In the genomic region with DNA sequence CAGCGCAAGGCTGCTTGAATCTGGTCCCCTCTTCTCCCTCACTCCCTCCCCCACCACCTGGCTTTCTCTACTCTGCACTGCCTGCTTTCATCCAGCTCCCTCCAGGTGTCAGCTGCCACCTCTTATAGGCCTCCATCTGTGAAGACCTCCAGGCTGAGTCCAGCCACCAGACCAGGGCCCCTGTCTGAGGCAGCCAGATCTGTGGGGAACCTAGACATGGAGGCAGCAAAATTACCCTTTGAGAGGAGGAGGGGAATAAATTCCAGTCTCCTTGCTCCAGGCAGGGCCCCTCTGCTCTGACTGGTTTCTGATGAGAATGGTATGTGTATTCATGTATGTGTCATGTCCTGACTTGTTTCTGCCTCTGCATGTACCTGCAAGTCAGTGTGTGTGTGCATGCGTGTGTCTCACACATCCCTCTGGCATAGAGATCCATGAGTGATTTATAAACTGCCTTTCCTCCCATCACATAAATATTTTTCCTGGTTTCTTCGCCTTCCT, we compare ENCODE assay signal across 11 cellular contexts. TPM values are rescaled to one million over a fixed set of nuclear protein-coding genes. Genes with fewer than 3 reads are reported as not detected.
DNase-seq lines count a peak whose midpoint lies in the region; ATAC-seq and TF ChIP-seq lines count a peak whose summit lies in the region.
"Had no signal": no experiment of that assay in that cellular context is flagged by ENCODE, and none has a peak within 500 bp of the region (broad histone marks: within the 10 kb centered on the region; RNA-seq: fewer than 3 reads in every experiment).

No MANE protein-coding gene starts in this region.

- H3K9ac ChIP-seq in mesenchymal stem cell (ENCODE audit: low read length) (no peak overlapping the region), colonic mucosa (ENCODE audit: low read depth in 2 of 2, low read length in 2 of 2) (no peak overlapping the region)

- no peak overlapping the region for H3K27ac ChIP-seq in mesenchymal stem cell (ENCODE audit: low read length, poor library complexity, severe bottlenecking)
- H3K27ac ChIP-seq in colonic mucosa: no peak overlapping the region
- H3K27ac ChIP-seq in naive thymus-derived CD4-positive, alpha-beta T cell (ENCODE audit: low read depth, low read length): no peak overlapping the region

- H2BK5ac ChIP-seq in mesenchymal stem cell (ENCODE audit: low read depth, low read length, poor library complexity, severe bottlenecking): no peak overlapping the region

- H3K4me3 ChIP-seq in Caco-2 (ENCODE audit: low read depth, low read length): no peak overlapping the region
- no peak overlapping the region for H3K4me3 ChIP-seq in mesenchymal stem cell (ENCODE audit: insufficient read depth in 1 of 2, low read depth in 1 of 2, low read length in 2 of 2)
- H3K4me3 ChIP-seq in colonic mucosa: no peak overlapping the region
- H3K4me3 ChIP-seq in naive thymus-derived CD4-positive, alpha-beta T cell (ENCODE audit: low read length): no peak overlapping the region

- H4K91ac ChIP-seq in mesenchymal stem cell (ENCODE audit: low read length): no peak overlapping the region

- peaks cover 14% of the 10 kb centered on the region for H3K4me1 ChIP-seq in Caco-2
- H3K4me1 ChIP-seq in mesenchymal stem cell (ENCODE audit: control insufficient read depth, insufficient read depth, low read depth, low read length): peaks cover 41% of the 10 kb centered on the region
- H3K4me1 ChIP-seq in colonic mucosa: peaks cover 21% of the 10 kb centered on the region
- H3K4me1 ChIP-seq in naive thymus-derived CD4-positive, alpha-beta T cell (ENCODE audit: control insufficient read depth in 2 of 2, insufficient read depth in 2 of 2, low read length in 2 of 2): peaks cover 0 to 8% of the 10 kb centered on the region in 2 donors

- no peaks in the 10 kb centered on the region for H3K27me3 Mint-ChIP-seq in Caco-2 (ENCODE audit: insufficient read depth, unreplicated experiment)
- no peaks in the 10 kb centered on the region for H3K27me3 Mint-ChIP-seq in naive thymus-derived CD4-positive, alpha-beta T cell
- H3K27me3 Mint-ChIP-seq: activated T-cell treated with anti-CD3 and anti-CD28 coated beads, Interleukin-2, amount 50 U/mL, for 24 hours had no signal

- DNase-seq in Caco-2 (peak; percentile 50 to 70), HPDE6-E6E7 (ENCODE audit: extremely low spot score) (peak; percentile 83), cerebellar cortex (ENCODE audit: low spot score) (peak; percentile 82), mesenchymal stem cell (no peak), colonic mucosa (no peak), DMS53 treated with DMSO at 0.1 percent for 48 hours (lab: John Stamatoyannopoulos, UW; ENCODE audit: unreplicated experiment) (no peak), Right ventricle myocardium superior (no peak)
- DNase-seq in naive thymus-derived CD4-positive, alpha-beta T cell: no peak
- DNase-seq: activated T-cell treated with anti-CD3 and anti-CD28 coated beads, Interleukin-2, amount 50 U/mL, for 24 hours; NCI-H446 had no signal

- H3K36me3 ChIP-seq in Caco-2 (ENCODE audit: control insufficient read depth, insufficient read depth, low read length): no peaks in the 10 kb centered on the region
- peaks cover 7 to 10% of the 10 kb centered on the region in 2 experiments for H3K36me3 ChIP-seq in mesenchymal stem cell (ENCODE audit: control insufficient read depth in 1 of 2, insufficient read depth in 2 of 2, low read depth in 1 of 2, low read length in 2 of 2)
- H3K36me3 ChIP-seq in colonic mucosa: no peaks in the 10 kb centered on the region
- peaks cover 0 to 17% (median 6%) of the 10 kb centered on the region in 3 experiments for H3K36me3 ChIP-seq in naive thymus-derived CD4-positive, alpha-beta T cell (ENCODE audit: control insufficient read depth in 2 of 3, insufficient read depth in 3 of 3, low read length in 3 of 3)

- H3K14ac ChIP-seq in mesenchymal stem cell (ENCODE audit: low read length in 2 of 2): no peak overlapping the region

- H3K27me3 ChIP-seq in Caco-2 (replicated peaks; ENCODE audit: control insufficient read depth, insufficient read depth, low read length) (no peaks in the 10 kb centered on the region), mesenchymal stem cell (ENCODE audit: control insufficient read depth in 1 of 2, insufficient read depth in 1 of 2, low read length in 2 of 2) (no peaks in the 10 kb centered on the region), colonic mucosa (no peaks in the 10 kb centered on the region)
- no peaks in the 10 kb centered on the region for H3K27me3 ChIP-seq in naive thymus-derived CD4-positive, alpha-beta T cell (ENCODE audit: control insufficient read depth in 2 of 2, insufficient read depth in 2 of 2, low read length in 2 of 2)

- H3K79me1 ChIP-seq in mesenchymal stem cell (replicated peaks; ENCODE audit: low read length, poor library complexity, severe bottlenecking): peaks cover 29% of the 10 kb centered on the region

- H2BK15ac ChIP-seq in mesenchymal stem cell (ENCODE audit: low read depth, poor library complexity, severe bottlenecking): no peak overlapping the region

- H3K4me3 Mint-ChIP-seq in Caco-2 (ENCODE audit: unreplicated experiment): peak overlapping the region; percentile 0
- H3K4me3 Mint-ChIP-seq in naive thymus-derived CD4-positive, alpha-beta T cell: no peak overlapping the region
- H3K4me3 Mint-ChIP-seq: activated T-cell treated with anti-CD3 and anti-CD28 coated beads, Interleukin-2, amount 50 U/mL, for 24 hours had no signal

- peaks cover 18% of the 10 kb centered on the region for H3K36me3 Mint-ChIP-seq in Caco-2 (ENCODE audit: insufficient read depth, unreplicated experiment)
- peaks cover 0 to 42% (median 20%) of the 10 kb centered on the region in 5 donors for H3K36me3 Mint-ChIP-seq in naive thymus-derived CD4-positive, alpha-beta T cell

- H3K27ac Mint-ChIP-seq in Caco-2 (ENCODE audit: unreplicated experiment): peak overlapping the region; percentile 54
- H3K27ac Mint-ChIP-seq in naive thymus-derived CD4-positive, alpha-beta T cell: peak overlapping the region in 3 of 9 donors; percentile 12 to 67 (median 12)
- H3K27ac Mint-ChIP-seq: activated T-cell treated with anti-CD3 and anti-CD28 coated beads, Interleukin-2, amount 50 U/mL, for 24 hours had no signal

- no peak overlapping the region for H3K18ac ChIP-seq in mesenchymal stem cell (ENCODE audit: low read depth in 1 of 2, low read length in 2 of 2)

- no peak overlapping the region for H2BK120ac ChIP-seq in mesenchymal stem cell (ENCODE audit: low read depth, low read length)

- no peak overlapping the region for H3K23ac ChIP-seq in mesenchymal stem cell (ENCODE audit: low read length in 2 of 2)

- H3K9me3 Mint-ChIP-seq in Caco-2 (ENCODE audit: unreplicated experiment): no peaks in the 10 kb centered on the region
- H3K9me3 Mint-ChIP-seq in naive thymus-derived CD4-positive, alpha-beta T cell: peaks cover 0 to 8% (median 5%) of the 10 kb centered on the region in 11 donors

- TF ChIP-seq CTCF in Caco-2 (IDR thresholded peaks at IDR 0.05; ENCODE audit: insufficient read depth in 1 of 2, low read depth in 1 of 2, low read length in 1 of 2, severe bottlenecking in 1 of 2, unreplicated experiment in 1 of 2) (no peak), colonic mucosa (IDR thresholded peaks at IDR 0.05) (no peak)

- CTCF ChIA-PET in Caco-2 (lab: Charles Lee): no interaction called here
- CTCF ChIA-PET in naive thymus-derived CD4-positive, alpha-beta T cell (lab: Charles Lee): no interaction called here

- intact Hi-C loops in Caco-2 (cut with micrococcal nuclease; ENCODE audit: unreplicated experiment) (no loop called here), colonic mucosa (cut with DNase I) (no loop called here), Right ventricle myocardium superior (cut with DNase I) (no loop called here)
- intact Hi-C loops in naive thymus-derived CD4-positive, alpha-beta T cell (cut with micrococcal nuclease): no loop called here

- H4K8ac ChIP-seq in mesenchymal stem cell (ENCODE audit: low read length): no peak overlapping the region

- peak overlapping the region; percentile 10 for H2AK5ac ChIP-seq in mesenchymal stem cell (ENCODE audit: low read length, severe bottlenecking)

- H3K9me3 ChIP-seq in Caco-2 (no peaks in the 10 kb centered on the region), mesenchymal stem cell (ENCODE audit: control insufficient read depth, low read length) (no peaks in the 10 kb centered on the region), colonic mucosa (no peaks in the 10 kb centered on the region)
- no peaks in the 10 kb centered on the region for H3K9me3 ChIP-seq in naive thymus-derived CD4-positive, alpha-beta T cell (ENCODE audit: control insufficient read depth in 2 of 3, low read length in 3 of 3)

- POLR2A ChIA-PET in Caco-2 (lab: Charles Lee): no interaction called here
- POLR2A ChIA-PET in naive thymus-derived CD4-positive, alpha-beta T cell (lab: Charles Lee): no interaction called here

- no peak overlapping the region for H2BK12ac ChIP-seq in mesenchymal stem cell (ENCODE audit: low read length in 2 of 2)

- H2AFZ ChIP-seq in mesenchymal stem cell (ENCODE audit: low read depth, low read length): no peak overlapping the region

- no TSS peak for BruUV-seq in Caco-2 (replicated peaks; lab: Mats Ljungman, UMichigan)

- no peak overlapping the region for H3K4me2 ChIP-seq in mesenchymal stem cell (ENCODE audit: low read length, poor library complexity, severe bottlenecking)

- 97% methylated on average over 3 of the region's 3 CpGs for WGBS in mesenchymal stem cell

- no peak for ATAC-seq in naive thymus-derived CD4-positive, alpha-beta T cell
- ATAC-seq in Right ventricle myocardium superior (ENCODE audit: poor library complexity): no peak

- peaks cover 29% of the 10 kb centered on the region for H3K4me1 Mint-ChIP-seq in Caco-2 (ENCODE audit: low read depth, unreplicated experiment)
- H3K4me1 Mint-ChIP-seq in naive thymus-derived CD4-positive, alpha-beta T cell: peaks cover 39 to 66% (median 62%) of the 10 kb centered on the region in 7 donors

- H3K4ac ChIP-seq in mesenchymal stem cell (ENCODE audit: low read depth in 1 of 2, low read length in 2 of 2): no peak overlapping the region

RNA-seq across cellular contexts. Expression of gene MINK1, which starts 21.1 kb away (rescaled TPM):
- total RNA-seq in Caco-2 (2022): 47.7 and 49.4 TPM in 2 replicates
- polyA plus RNA-seq in mesenchymal stem cell (2013, experiment 1 of 2): 41.2 TPM
- polyA plus RNA-seq in mesenchymal stem cell (2013, experiment 2 of 2): 38.5 TPM
- total RNA-seq in colonic mucosa: 100 to 1,000 TPM; 172 to 215 TPM
- 100 to 1,000 TPM in 4 of 5 experiments, 10 to 100 TPM in 1; 88.8 to 142 (median 125) TPM for total RNA-seq in naive thymus-derived CD4-positive, alpha-beta T cell
- 10 to 100 TPM in 1 of 2 donors, 1 to 10 TPM in 1; 8.3 to 20.4 TPM for polyA plus RNA-seq in naive thymus-derived CD4-positive, alpha-beta T cell
- total RNA-seq in Right ventricle myocardium superior: 47.6 TPM

RNA-seq across cellular contexts. Expression of gene C17orf107, which starts 45.1 kb away (rescaled TPM):
- total RNA-seq in Caco-2 (2022) (0.86 and 1.0 TPM in 2 replicates), colonic mucosa (1 to 10 TPM in 1 of 2 donors, under 1 TPM in 1; 0.74 to 1.8 TPM), Right ventricle myocardium superior (0.51 TPM)
- 0.17 TPM for polyA plus RNA-seq in mesenchymal stem cell (2013, experiment 1 of 2)
- 0.23 TPM for polyA plus RNA-seq in mesenchymal stem cell (2013, experiment 2 of 2)
- 10 to 100 TPM in 2 of 5 experiments, 1 to 10 TPM in 2, under 1 TPM in 1; 0.82 to 37.2 (median 5.9) TPM for total RNA-seq in naive thymus-derived CD4-positive, alpha-beta T cell
- polyA plus RNA-seq in naive thymus-derived CD4-positive, alpha-beta T cell: 1 to 10 TPM in 1 of 2 donors, under 1 TPM in 1; 0.95 to 1.1 TPM

RNA-seq across cellular contexts. Expression of gene PLD2, which starts 47.3 kb away (rescaled TPM):
- 46.5 and 47.2 TPM in 2 replicates for total RNA-seq in Caco-2 (2022)
- 12.3 TPM for polyA plus RNA-seq in mesenchymal stem cell (2013, experiment 1 of 2)
- 12.6 TPM for polyA plus RNA-seq in mesenchymal stem cell (2013, experiment 2 of 2)
- 10 to 100 TPM; 18.8 to 28.3 TPM for total RNA-seq in colonic mucosa
- 10 to 100 TPM; 22.9 to 42.7 (median 26.8) TPM for total RNA-seq in naive thymus-derived CD4-positive, alpha-beta T cell
- polyA plus RNA-seq in naive thymus-derived CD4-positive, alpha-beta T cell: 1 to 10 TPM; 1.5 to 2.2 TPM
- 13.6 TPM for total RNA-seq in Right ventricle myocardium superior

RNA-seq across cellular contexts. Expression of gene CHRNE, which starts 48.7 kb away (rescaled TPM):
- total RNA-seq in Caco-2 (2022) (not detected in 2 replicates), colonic mucosa (1 to 10 TPM in 1 of 2 donors, not detected in 1; 1.1 TPM), Right ventricle myocardium superior (0.30 TPM)
- 0.14 TPM for polyA plus RNA-seq in mesenchymal stem cell (2013, experiment 1 of 2)
- 0.22 TPM for polyA plus RNA-seq in mesenchymal stem cell (2013, experiment 2 of 2)
- total RNA-seq in naive thymus-derived CD4-positive, alpha-beta T cell: 1 to 10 TPM in 3 of 5 experiments, under 1 TPM in 2; 0.34 to 6.5 (median 1.0) TPM
- polyA plus RNA-seq in naive thymus-derived CD4-positive, alpha-beta T cell: under 1 TPM in 1 of 2 donors, not detected in 1; 0.24 TPM
- total RNA-seq: HT-29 had no signal

Comparison
In these comparisons a context has a peak if more than half of its experiments do, and no peak if none do; other contexts are left out.
1. DNase-seq: peak in Caco-2 (2 of 2), HPDE6-E6E7 (single experiment) and cerebellar cortex (single experiment); none in mesenchymal stem cell (single experiment), colonic mucosa (single experiment), naive thymus-derived CD4-positive, alpha-beta T cell (0 of 9), DMS53 treated with DMSO at 0.1 percent for 48 hours (single experiment) and Right ventricle myocardium superior (single experiment).